In the genomic region with DNA sequence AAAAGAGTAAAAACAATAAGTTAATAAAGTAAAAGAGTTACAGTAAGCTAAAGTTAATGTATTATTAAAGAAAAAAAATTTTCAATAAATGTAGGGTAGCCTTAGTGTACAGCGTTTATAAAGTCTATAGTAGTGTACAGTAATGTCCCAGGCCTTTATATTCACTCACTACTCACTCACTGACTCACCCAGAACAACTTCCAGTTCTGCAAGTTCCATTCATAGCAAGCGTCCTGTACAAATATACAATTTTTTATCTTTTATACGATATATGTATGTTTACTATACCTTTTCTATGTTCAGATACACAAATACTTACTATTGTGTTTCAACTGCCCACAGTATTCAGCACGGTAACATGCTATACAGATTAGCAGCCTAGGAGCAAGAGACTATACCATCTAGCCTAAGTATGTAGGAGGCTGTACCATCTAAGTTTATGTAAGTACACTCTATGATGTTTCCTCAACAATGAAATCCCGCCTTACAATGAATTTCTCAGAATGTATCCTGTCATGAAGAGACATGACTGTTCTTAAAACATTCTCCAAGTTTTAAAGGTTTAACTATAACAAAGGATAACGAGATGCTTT, we compare ENCODE assay signal across 5 cellular contexts. TPM values are rescaled to one million over a fixed set of nuclear protein-coding genes. Genes with fewer than 3 reads are reported as not detected.
"Had no signal": no experiment of that assay in that cellular context is flagged by ENCODE, and none has a peak within 500 bp of the region (broad histone marks: within the 10 kb centered on the region; RNA-seq: fewer than 3 reads in every experiment).

No MANE protein-coding gene starts in this region.

RNA-seq across cellular contexts. Expression of a gene that starts 3.6 kb away (rescaled TPM):
- total RNA-seq: activated CD4-positive, alpha-beta memory T cell treated with anti-CD3 and anti-CD28 coated beads for 36 hours; ascending aorta; hepatocyte had no signal
- polyA plus RNA-seq: naive thymus-derived CD4-positive, alpha-beta T cell; smooth muscle cell had no signal
